9 cellular contexts compared by ENCODE assay signal in the genomic region with DNA sequence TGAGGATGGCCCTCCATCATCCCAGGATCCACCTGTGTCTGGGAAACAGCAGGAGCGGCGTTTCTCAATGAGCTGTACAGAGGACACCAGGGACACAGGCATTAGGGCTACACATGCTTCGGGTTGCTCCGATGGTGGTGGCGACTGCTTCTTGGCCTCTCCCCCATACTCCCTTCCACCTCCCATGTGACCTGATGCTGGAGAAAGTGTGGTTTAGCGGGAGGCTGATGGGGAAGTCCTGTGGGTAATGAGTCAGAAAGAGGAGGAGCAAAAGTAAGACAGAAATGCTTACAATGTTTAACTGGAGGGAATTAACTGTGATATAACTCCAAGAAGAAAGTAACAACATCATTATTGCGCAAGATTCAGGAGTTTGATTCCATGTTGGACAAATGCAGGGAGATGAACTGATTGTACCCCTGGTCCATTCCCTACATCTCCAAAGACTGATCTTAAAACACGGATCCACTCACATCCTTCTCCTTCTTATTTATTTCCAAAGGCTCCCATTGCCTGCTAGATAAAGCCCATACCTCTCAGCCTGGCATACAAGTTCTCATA.
DNase-seq lines count a peak whose midpoint lies in the region; TF ChIP-seq lines count a peak whose summit lies in the region.
"Had no signal": no experiment of that assay in that cellular context is flagged by ENCODE, and none has a peak within 500 bp of the region (broad histone marks: within the 10 kb centered on the region; RNA-seq: fewer than 3 reads in every experiment).

No MANE protein-coding gene starts in this region.

- TF ChIP-seq EP300 in suprapubic skin (IDR thresholded peaks at IDR 0.05) = no peak

- H3K36me3 ChIP-seq in suprapubic skin (no peaks in the 10 kb centered on the region), left ventricle myocardium inferior (no peaks in the 10 kb centered on the region)
- H3K36me3 ChIP-seq: heart left ventricle had no signal

- no peaks in the 10 kb centered on the region for H3K27me3 ChIP-seq in suprapubic skin
- no peaks in the 10 kb centered on the region for H3K27me3 ChIP-seq in left ventricle myocardium inferior (ENCODE audit: low read depth)

- H3K9me3 ChIP-seq in suprapubic skin (no peaks in the 10 kb centered on the region), left ventricle myocardium inferior (replicated peaks) (no peaks in the 10 kb centered on the region)
- H3K9me3 ChIP-seq: heart left ventricle had no signal

- intact Hi-C loops in left ventricle myocardium inferior (cut with micrococcal nuclease) = no loop called here

- DNase-seq in GDM1 (lab: John Stamatoyannopoulos, UW) (peak; percentile 86), HCEC 1CT (peak; percentile 69), SIG-M5 treated with dmso at 0.1 percent for 504 hours (lab: John Stamatoyannopoulos, UW; ENCODE audit: unreplicated experiment) (peak; percentile 59), kidney glomerular epithelial cell (lab: John Stamatoyannopoulos, UW) (peak; percentile 86), suprapubic skin (ENCODE audit: low spot score in 2 of 2) (no peak), SW 1271 (lab: John Stamatoyannopoulos, UW) (no peak), cerebellar nuclear complex (lab: John Stamatoyannopoulos, UW) (no peak), left ventricle myocardium inferior (no peak)
- DNase-seq: heart left ventricle had no signal

- H3K27ac ChIP-seq in suprapubic skin = no peak overlapping the region
- no peak overlapping the region for H3K27ac ChIP-seq in left ventricle myocardium inferior (replicated peaks)
- H3K27ac ChIP-seq: heart left ventricle had no signal

- H3K4me3 ChIP-seq in suprapubic skin = no peak overlapping the region
- no peak overlapping the region for H3K4me3 ChIP-seq in left ventricle myocardium inferior
- H3K4me3 ChIP-seq: heart left ventricle had no signal

- WGBS in suprapubic skin = 66% methylated on average over 8 of the region's 8 CpGs

- TF ChIP-seq CTCF in suprapubic skin (IDR thresholded peaks at IDR 0.05) = no peak
- no peak for TF ChIP-seq CTCF in left ventricle myocardium inferior (IDR thresholded peaks at IDR 0.05; ENCODE audit: borderline replicate concordance)

- no peaks in the 10 kb centered on the region for H3K4me1 ChIP-seq in suprapubic skin
- H3K4me1 ChIP-seq in left ventricle myocardium inferior = peaks cover 4% of the 10 kb centered on the region

- TF ChIP-seq POLR2A in suprapubic skin (IDR thresholded peaks at IDR 0.05) = no peak

Comparison
In these comparisons a context has a peak if more than half of its experiments do, and no peak if none do; other contexts are left out.
1. DNase-seq: peak in GDM1 (single experiment), HCEC 1CT (single experiment), SIG-M5 treated with dmso at 0.1 percent for 504 hours (single experiment) and kidney glomerular epithelial cell (single experiment); none in suprapubic skin (0 of 2), SW 1271 (0 of 2), cerebellar nuclear complex (0 of 2) and left ventricle myocardium inferior (single experiment).